Comparison of ENCODE assay signal across 8 cellular contexts in genomic region chr19:45769821-45770191, GRCh38. TPM values are rescaled to one million over a fixed set of nuclear protein-coding genes. Genes with fewer than 3 reads are reported as not detected.
A peak's percentile ranks its signal among the peaks of the same experiment; 100 is the strongest.
DNase-seq lines count a peak whose midpoint lies in the region; ATAC-seq and TF ChIP-seq lines count a peak whose summit lies in the region.

No MANE protein-coding gene starts in this region.

- no peaks in the 10 kb centered on the region for H3K36me3 Mint-ChIP-seq in activated CD8-positive, alpha-beta T cell treated with anti-CD3 and anti-CD28 coated beads for 36 hours (ENCODE audit: low read depth)

- no peak overlapping the region for H4K8ac ChIP-seq in neuronal stem cell (ENCODE audit: low read depth, low read length)

- intact Hi-C loops in activated CD8-positive, alpha-beta T cell treated with anti-CD3 and anti-CD28 coated beads for 36 hours (cut with micrococcal nuclease): loop anchor here (2.0 kb wide), 1 partner anchor 29 kb away; no protein-coding TSS in a partner anchor

- WGBS in neuronal stem cell (ENCODE audit: extremely low coverage in 2 of 2, insufficient read length in 2 of 2, insufficient replicate concordance in 1 of 2), 2 donors: no CpG with 5 or more reads among the region's 28 CpGs

- no peak overlapping the region for H4K91ac ChIP-seq in neuronal stem cell (ENCODE audit: low read depth, low read length, poor library complexity)

- no peaks in the 10 kb centered on the region for H3K9me3 ChIP-seq in neuronal stem cell (replicated peaks in 1 of 2; ENCODE audit: control insufficient read depth in 2 of 2, insufficient read depth in 1 of 2, low read depth in 1 of 2, low read length in 2 of 2)

- H3K9me3 Mint-ChIP-seq in activated CD8-positive, alpha-beta T cell treated with anti-CD3 and anti-CD28 coated beads for 36 hours: no peaks in the 10 kb centered on the region

- peak overlapping the region; percentile 40 for H2BK15ac ChIP-seq in neuronal stem cell (ENCODE audit: low read length)

- peak overlapping the region; percentile 98 for H3K18ac ChIP-seq in neuronal stem cell (ENCODE audit: low read length)

- CTCF ChIA-PET in activated CD8-positive, alpha-beta T cell treated with anti-CD3 and anti-CD28 coated beads for 36 hours (lab: Charles Lee): interaction anchor here (0.6 to 9.3 kb wide), 39 partner anchors 8 to 485 kb away, joined by 3 to 124 read pairs (median 5); partner anchors contain the start of genes CCDC61, DMPK, DMWD and FBXO46

- peak overlapping the region; percentile 89 for H3K9ac ChIP-seq in neuronal stem cell (ENCODE audit: low read depth, low read length, poor library complexity)

- H3K4me3 ChIP-seq in fibroblast of mammary gland (ENCODE audit: control insufficient read depth, low read depth, low read length): peak overlapping the region; percentile 59
- H3K4me3 ChIP-seq in neuronal stem cell (ENCODE audit: low read length in 2 of 2): peak overlapping the region; percentile 48 to 86

- H3K27ac Mint-ChIP-seq in activated CD8-positive, alpha-beta T cell treated with anti-CD3 and anti-CD28 coated beads for 36 hours: no peak overlapping the region

- DNase-seq in G401 (ENCODE audit: low spot score) (peak; percentile 39), fibroblast of mammary gland (ENCODE audit: low read depth) (peak; percentile 44), neuronal stem cell (ENCODE audit: low spot score) (no peak), NCI-H524 treated with DMSO at 0.1 percent for 48 hours (lab: John Stamatoyannopoulos, UW) (no peak)
- peak; percentile 70 for DNase-seq in activated CD8-positive, alpha-beta T cell treated with anti-CD3 and anti-CD28 coated beads for 36 hours

- peak overlapping the region; percentile 97 for H2BK5ac ChIP-seq in neuronal stem cell (ENCODE audit: low read length)

- H2BK12ac ChIP-seq in neuronal stem cell (ENCODE audit: low read length): no peak overlapping the region

- peaks cover 19% of the 10 kb centered on the region for H3K79me1 ChIP-seq in neuronal stem cell (ENCODE audit: low read depth, low read length)

- H3K4ac ChIP-seq in neuronal stem cell (ENCODE audit: low read length): peak overlapping the region; percentile 19

- peak overlapping the region; percentile 91 for H2AFZ ChIP-seq in neuronal stem cell (ENCODE audit: low read length)

- peak overlapping the region; percentile 80 for H3K4me3 Mint-ChIP-seq in activated CD8-positive, alpha-beta T cell treated with anti-CD3 and anti-CD28 coated beads for 36 hours

- POLR2A ChIA-PET in activated CD8-positive, alpha-beta T cell treated with anti-CD3 and anti-CD28 coated beads for 36 hours (lab: Charles Lee): interaction anchor here (0.6 to 4.2 kb wide), 9 partner anchors 9 to 291 kb away, joined by 3 to 27 read pairs (median 3); partner anchors contain the start of gene DMWD

- no peaks in the 10 kb centered on the region for H3K27me3 ChIP-seq in neuronal stem cell (ENCODE audit: control insufficient read depth in 3 of 3, insufficient read depth in 3 of 3, low read depth in 1 of 3, low read length in 3 of 3)

- H2BK120ac ChIP-seq in neuronal stem cell (ENCODE audit: low read depth, low read length): peak overlapping the region; percentile 10

- H3K4me2 ChIP-seq in neuronal stem cell (ENCODE audit: insufficient read depth, low read length, poor library complexity, severe bottlenecking): peak overlapping the region; percentile 89

- peaks cover 18% of the 10 kb centered on the region in 2 donors for H3K4me1 ChIP-seq in neuronal stem cell (ENCODE audit: control insufficient read depth in 2 of 2, insufficient read depth in 1 of 2, low read depth in 1 of 2, low read length in 2 of 2)

- peak overlapping the region; percentile 100 for H3K23ac ChIP-seq in neuronal stem cell (ENCODE audit: low read depth, low read length, poor library complexity)

- in situ Hi-C loops in G401 (cut with HindIII; ENCODE audit: low sequenced_read_pairs): no loop called here

- TF ChIP-seq EP300 in Ishikawa (IDR thresholded peaks at IDR 0.05; ENCODE audit: borderline replicate concordance): no peak

- peaks cover 15 to 49% of the 10 kb centered on the region in 2 donors for H3K36me3 ChIP-seq in neuronal stem cell (replicated peaks in 1 of 2; ENCODE audit: control insufficient read depth in 2 of 2, insufficient read depth in 2 of 2, low read length in 2 of 2)

- no peak for TF ChIP-seq CTCF in activated CD8-positive, alpha-beta T cell treated with anti-CD3 and anti-CD28 coated beads for 36 hours (IDR thresholded peaks at IDR 0.05)
- TF ChIP-seq CTCF in fibroblast of mammary gland (conservative IDR thresholded peaks at IDR 0.05; ENCODE audit: control insufficient read depth, insufficient read depth, low read depth, low read length): no peak

- peak overlapping the region; percentile 94 for H2AK5ac ChIP-seq in neuronal stem cell (ENCODE audit: low read depth, low read length)

- peaks cover 12% of the 10 kb centered on the region for H3K4me1 Mint-ChIP-seq in activated CD8-positive, alpha-beta T cell treated with anti-CD3 and anti-CD28 coated beads for 36 hours (ENCODE audit: low read depth)

- no peak overlapping the region for H3K14ac ChIP-seq in neuronal stem cell (ENCODE audit: low read length)

- peak; percentile 37 for ATAC-seq in activated CD8-positive, alpha-beta T cell treated with anti-CD3 and anti-CD28 coated beads for 36 hours
- ATAC-seq in HG02763 (IDR thresholded peaks at IDR 0.05; ENCODE audit: unreplicated experiment) (no peak), HG03442 (IDR thresholded peaks at IDR 0.05; ENCODE audit: unreplicated experiment) (no peak)

- TF ChIP-seq RAD21 in Ishikawa (IDR thresholded peaks at IDR 0.05; ENCODE audit: low read depth): no peak

- H3K27ac ChIP-seq in neuronal stem cell (replicated peaks; ENCODE audit: low read length): peak overlapping the region; percentile 98

- peaks cover 19% of the 10 kb centered on the region for H3K27me3 Mint-ChIP-seq in activated CD8-positive, alpha-beta T cell treated with anti-CD3 and anti-CD28 coated beads for 36 hours

TF ChIP-seq in Ishikawa, 13 proteins besides CTCF, POLR2A, EP300 and RAD21:
- TF ChIP-seq USF1 (IDR thresholded peaks at IDR 0.05): no peak
- no peak for TF ChIP-seq TEAD4 (IDR thresholded peaks at IDR 0.05)
- TF ChIP-seq CEBPB (IDR thresholded peaks at IDR 0.05): no peak
- TF ChIP-seq ZBTB7A (IDR thresholded peaks at IDR 0.05; ENCODE audit: low read depth): peak; percentile 81; the same call in 1 of the 2 replicates
- no peak for TF ChIP-seq FOXM1 (IDR thresholded peaks at IDR 0.05; ENCODE audit: borderline replicate concordance, low read depth)

RNA-seq across cellular contexts. Expression of gene SIX5, which starts 0.8 kb away (rescaled TPM):
- total RNA-seq in G401 (2014; rRNA removed; shearing (Covaris generic)): 22.1 and 27.9 TPM in 2 replicates
- 1 to 10 TPM in 1 of 2 experiments, under 1 TPM in 1; 0.97 to 1.5 TPM for total RNA-seq in activated CD8-positive, alpha-beta T cell treated with anti-CD3 and anti-CD28 coated beads for 36 hours
- polyA plus RNA-seq in neuronal stem cell (2013, experiment 1 of 2): 34.8 TPM
- polyA plus RNA-seq in neuronal stem cell (2013, experiment 2 of 2): 34.5 TPM

RNA-seq across cellular contexts. Expression of gene DMPK, which starts 12.5 kb away (rescaled TPM):
- total RNA-seq in G401 (2014; rRNA removed; shearing (Covaris generic)): 22.4 and 37.5 TPM in 2 replicates
- 1 to 10 TPM; 5.8 to 8.0 TPM for total RNA-seq in activated CD8-positive, alpha-beta T cell treated with anti-CD3 and anti-CD28 coated beads for 36 hours
- 29.4 TPM for polyA plus RNA-seq in neuronal stem cell (2013, experiment 1 of 2)
- 28.6 TPM for polyA plus RNA-seq in neuronal stem cell (2013, experiment 2 of 2)

RNA-seq across cellular contexts. Expression of gene DMWD, which starts 22.8 kb away (rescaled TPM):
- total RNA-seq in G401 (2014; rRNA removed; shearing (Covaris generic)): 20.5 and 28.6 TPM in 2 replicates
- total RNA-seq in activated CD8-positive, alpha-beta T cell treated with anti-CD3 and anti-CD28 coated beads for 36 hours: 10 to 100 TPM; 23.5 to 26.0 TPM
- polyA plus RNA-seq in neuronal stem cell (2013, experiment 1 of 2): 36.3 TPM
- 35.8 TPM for polyA plus RNA-seq in neuronal stem cell (2013, experiment 2 of 2)

RNA-seq across cellular contexts. Expression of gene MEIOSIN, which starts 36.6 kb away (rescaled TPM):
- not detected in 2 replicates for total RNA-seq in G401 (2014; rRNA removed; shearing (Covaris generic))
- not detected for total RNA-seq in activated CD8-positive, alpha-beta T cell treated with anti-CD3 and anti-CD28 coated beads for 36 hours
- polyA plus RNA-seq in neuronal stem cell (2013, experiment 1 of 2): 0.01 TPM
- 0.03 TPM for polyA plus RNA-seq in neuronal stem cell (2013, experiment 2 of 2)

RNA-seq across cellular contexts. Expression of gene FBXO46, which starts 39.1 kb away (rescaled TPM):
- 15.1 and 29.5 TPM in 2 replicates for total RNA-seq in G401 (2014; rRNA removed; shearing (Covaris generic))
- total RNA-seq in activated CD8-positive, alpha-beta T cell treated with anti-CD3 and anti-CD28 coated beads for 36 hours: 10 to 100 TPM; 28.6 to 34.7 TPM
- polyA plus RNA-seq in neuronal stem cell (2013, experiment 1 of 2): 16.9 TPM
- polyA plus RNA-seq in neuronal stem cell (2013, experiment 2 of 2): 17.4 TPM

Comparison
In these comparisons a context has a peak if more than half of its experiments do, and no peak if none do; other contexts are left out.
1. DNase-seq: peak in G401 (single experiment), activated CD8-positive, alpha-beta T cell treated with anti-CD3 and anti-CD28 coated beads for 36 hours (single experiment) and fibroblast of mammary gland (single experiment); none in neuronal stem cell (single experiment) and NCI-H524 treated with DMSO at 0.1 percent for 48 hours (single experiment).